1 cellular context compared by ENCODE assay signal in genomic region chr17:40548982-40549680, GRCh38.
TF ChIP-seq lines count a peak whose summit lies in the region.

No MANE protein-coding gene starts in this region.

TF ChIP-seq in HepG2, 621 proteins besides CTCF, POLR2A, EP300 and RAD21 (continued from another document):
- TF ChIP-seq, protein P1, sequence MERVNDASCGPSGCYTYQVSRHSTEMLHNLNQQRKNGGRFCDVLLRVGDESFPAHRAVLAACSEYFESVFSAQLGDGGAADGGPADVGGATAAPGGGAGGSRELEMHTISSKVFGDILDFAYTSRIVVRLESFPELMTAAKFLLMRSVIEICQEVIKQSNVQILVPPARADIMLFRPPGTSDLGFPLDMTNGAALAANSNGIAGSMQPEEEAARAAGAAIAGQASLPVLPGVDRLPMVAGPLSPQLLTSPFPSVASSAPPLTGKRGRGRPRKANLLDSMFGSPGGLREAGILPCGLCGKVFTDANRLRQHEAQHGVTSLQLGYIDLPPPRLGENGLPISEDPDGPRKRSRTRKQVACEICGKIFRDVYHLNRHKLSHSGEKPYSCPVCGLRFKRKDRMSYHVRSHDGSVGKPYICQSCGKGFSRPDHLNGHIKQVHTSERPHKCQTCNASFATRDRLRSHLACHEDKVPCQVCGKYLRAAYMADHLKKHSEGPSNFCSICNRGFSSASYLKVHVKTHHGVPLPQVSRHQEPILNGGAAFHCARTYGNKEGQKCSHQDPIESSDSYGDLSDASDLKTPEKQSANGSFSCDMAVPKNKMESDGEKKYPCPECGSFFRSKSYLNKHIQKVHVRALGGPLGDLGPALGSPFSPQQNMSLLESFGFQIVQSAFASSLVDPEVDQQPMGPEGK (CRISPR knock-in tag; IDR thresholded peaks at IDR 0.05): peak; percentile 93
- no peak for TF ChIP-seq ZNF615 (CRISPR knock-in tag; IDR thresholded peaks at IDR 0.05; ENCODE audit: borderline replicate concordance)
- peak; percentile 80 for TF ChIP-seq ZNF563 (CRISPR knock-in tag; IDR thresholded peaks at IDR 0.05)
- 0 out of 2 replicates have a peak, but pooled peaks have one; percentile 71 for TF ChIP-seq ZIK1 (CRISPR knock-in tag; IDR thresholded peaks at IDR 0.05; ENCODE audit: borderline replicate concordance, low read depth)
- TF ChIP-seq NR0B2 (CRISPR knock-in tag; IDR thresholded peaks at IDR 0.05): no peak
- TF ChIP-seq ZNF766 (CRISPR knock-in tag; IDR thresholded peaks at IDR 0.05; ENCODE audit: borderline replicate concordance): 0 out of 2 replicates have a peak, but pooled peaks have one; percentile 88
- no peak for TF ChIP-seq AKAP8 (CRISPR knock-in tag; IDR thresholded peaks at IDR 0.05)
- TF ChIP-seq GFI1 (CRISPR knock-in tag; IDR thresholded peaks at IDR 0.05; ENCODE audit: borderline replicate concordance): peak; percentile 83
- TF ChIP-seq ZSCAN22 (CRISPR knock-in tag; IDR thresholded peaks at IDR 0.05): no peak
- peak; percentile 96 for TF ChIP-seq BCL6 (CRISPR knock-in tag; IDR thresholded peaks at IDR 0.05)
- no peak for TF ChIP-seq HMGA1 (CRISPR knock-in tag; conservative IDR thresholded peaks at IDR 0.05)
- TF ChIP-seq ATRX (CRISPR knock-in tag; IDR thresholded peaks at IDR 0.05; ENCODE audit: borderline replicate concordance): no peak
- TF ChIP-seq ZNF30 (CRISPR knock-in tag; IDR thresholded peaks at IDR 0.05): no peak; the same call in 1 of the 2 replicates
- TF ChIP-seq DBP (CRISPR knock-in tag; IDR thresholded peaks at IDR 0.05; ENCODE audit: not compliant biosample characterization): no peak
- peak; percentile 74; the same call in 1 of the 2 replicates for TF ChIP-seq ATF1 (CRISPR knock-in tag; IDR thresholded peaks at IDR 0.05)
- TF ChIP-seq THAP11 (CRISPR knock-in tag; IDR thresholded peaks at IDR 0.05): peak; percentile 88
- TF ChIP-seq BRF2 (CRISPR knock-in tag; IDR thresholded peaks at IDR 0.05): peak; percentile 28; the same call in 1 of the 2 replicates
- peak; percentile 73 for TF ChIP-seq ASH2L (IDR thresholded peaks at IDR 0.05; ENCODE audit: insufficient read length, low read depth, low read length)
- TF ChIP-seq ZBTB8A (CRISPR knock-in tag; IDR thresholded peaks at IDR 0.05; ENCODE audit: borderline replicate concordance, low read depth): no peak
- TF ChIP-seq SNAPC4 (CRISPR knock-in tag; IDR thresholded peaks at IDR 0.05): 0 out of 2 replicates have a peak, but pooled peaks have one; percentile 36
- no peak for TF ChIP-seq ZNF777 (CRISPR knock-in tag; IDR thresholded peaks at IDR 0.05)
- peak; percentile 73 for TF ChIP-seq ZSCAN31 (CRISPR knock-in tag; IDR thresholded peaks at IDR 0.05; ENCODE audit: low read depth)
- peak; percentile 62; the same call in 1 of the 2 replicates for TF ChIP-seq TFDP1 (CRISPR knock-in tag; IDR thresholded peaks at IDR 0.05; ENCODE audit: borderline replicate concordance)
- peak; percentile 62; the same call in 1 of the 2 replicates for TF ChIP-seq NFKB2 (CRISPR knock-in tag; IDR thresholded peaks at IDR 0.05; ENCODE audit: borderline replicate concordance)
- TF ChIP-seq PHF5A (CRISPR knock-in tag; IDR thresholded peaks at IDR 0.05; ENCODE audit: low read depth, unreplicated experiment): peak; percentile 100
- TF ChIP-seq, protein P2, sequence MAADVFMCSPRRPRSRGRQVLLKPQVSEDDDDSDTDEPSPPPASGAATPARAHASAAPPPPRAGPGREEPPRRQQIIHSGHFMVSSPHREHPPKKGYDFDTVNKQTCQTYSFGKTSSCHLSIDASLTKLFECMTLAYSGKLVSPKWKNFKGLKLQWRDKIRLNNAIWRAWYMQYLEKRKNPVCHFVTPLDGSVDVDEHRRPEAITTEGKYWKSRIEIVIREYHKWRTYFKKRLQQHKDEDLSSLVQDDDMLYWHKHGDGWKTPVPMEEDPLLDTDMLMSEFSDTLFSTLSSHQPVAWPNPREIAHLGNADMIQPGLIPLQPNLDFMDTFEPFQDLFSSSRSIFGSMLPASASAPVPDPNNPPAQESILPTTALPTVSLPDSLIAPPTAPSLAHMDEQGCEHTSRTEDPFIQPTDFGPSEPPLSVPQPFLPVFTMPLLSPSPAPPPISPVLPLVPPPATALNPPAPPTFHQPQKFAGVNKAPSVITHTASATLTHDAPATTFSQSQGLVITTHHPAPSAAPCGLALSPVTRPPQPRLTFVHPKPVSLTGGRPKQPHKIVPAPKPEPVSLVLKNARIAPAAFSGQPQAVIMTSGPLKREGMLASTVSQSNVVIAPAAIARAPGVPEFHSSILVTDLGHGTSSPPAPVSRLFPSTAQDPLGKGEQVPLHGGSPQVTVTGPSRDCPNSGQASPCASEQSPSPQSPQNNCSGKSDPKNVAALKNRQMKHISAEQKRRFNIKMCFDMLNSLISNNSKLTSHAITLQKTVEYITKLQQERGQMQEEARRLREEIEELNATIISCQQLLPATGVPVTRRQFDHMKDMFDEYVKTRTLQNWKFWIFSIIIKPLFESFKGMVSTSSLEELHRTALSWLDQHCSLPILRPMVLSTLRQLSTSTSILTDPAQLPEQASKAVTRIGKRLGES (CRISPR knock-in tag; IDR thresholded peaks at IDR 0.05; ENCODE audit: borderline replicate concordance): peak; percentile 63; the same call in 1 of the 2 replicates
- TF ChIP-seq ZNF547 (CRISPR knock-in tag; IDR thresholded peaks at IDR 0.05): no peak; the same call in 1 of the 2 replicates
- TF ChIP-seq ZNF850 (CRISPR knock-in tag; conservative IDR thresholded peaks at IDR 0.05): no peak
- TF ChIP-seq ERF (CRISPR knock-in tag; IDR thresholded peaks at IDR 0.05): peak; percentile 97
- TF ChIP-seq SIN3A (IDR thresholded peaks at IDR 0.05; ENCODE audit: borderline replicate concordance, low read depth, low read length): peak; percentile 91; the same call in 1 of the 2 replicates
- no peak for TF ChIP-seq IKZF1 (IDR thresholded peaks at IDR 0.05)
- no peak for TF ChIP-seq ZNF24 (IDR thresholded peaks at IDR 0.05)
- no peak for TF ChIP-seq CCAR2 (optimal IDR thresholded peaks at IDR 0.05; ENCODE audit: low read depth, low read length)
- peak; percentile 79; the same call in 1 of the 2 replicates for TF ChIP-seq ZFP37 (CRISPR knock-in tag; IDR thresholded peaks at IDR 0.05; ENCODE audit: borderline replicate concordance)
- no peak; the same call in 1 of the 2 replicates for TF ChIP-seq ZNF460 (CRISPR knock-in tag; IDR thresholded peaks at IDR 0.05; ENCODE audit: borderline replicate concordance)
- TF ChIP-seq KMT2A (CRISPR knock-in tag; IDR thresholded peaks at IDR 0.05): peak; percentile 80
- TF ChIP-seq KLF6 (CRISPR knock-in tag; IDR thresholded peaks at IDR 0.05): peak; percentile 73; the same call in 1 of the 2 replicates
- peak; percentile 100 for TF ChIP-seq SALL1 (CRISPR knock-in tag; IDR thresholded peaks at IDR 0.05)
- peak; percentile 95; the same call in 1 of the 2 replicates for TF ChIP-seq FOXJ3 (CRISPR knock-in tag; IDR thresholded peaks at IDR 0.05; ENCODE audit: borderline replicate concordance)
- TF ChIP-seq KLF16 (CRISPR knock-in tag; IDR thresholded peaks at IDR 0.05): peak in 1 of 2 experiments; percentile 98; a peak in 2 of 4 replicates
- TF ChIP-seq ZMAT5 (CRISPR knock-in tag; IDR thresholded peaks at IDR 0.05; ENCODE audit: borderline replicate concordance, low read depth): no peak
- no peak for TF ChIP-seq HDAC6 (IDR thresholded peaks at IDR 0.05; ENCODE audit: low read depth, low read length)
- TF ChIP-seq ZSCAN20 (CRISPR knock-in tag; IDR thresholded peaks at IDR 0.05; ENCODE audit: borderline replicate concordance): no peak
- TF ChIP-seq CENPX (CRISPR knock-in tag; IDR thresholded peaks at IDR 0.05): no peak
- TF ChIP-seq NFE2L1 (CRISPR knock-in tag; IDR thresholded peaks at IDR 0.05; ENCODE audit: borderline replicate concordance): no peak
- TF ChIP-seq CC2D1A (CRISPR knock-in tag; IDR thresholded peaks at IDR 0.05): no peak
- TF ChIP-seq SMARCC2 (IDR thresholded peaks at IDR 0.05): no peak
- TF ChIP-seq, protein P3, sequence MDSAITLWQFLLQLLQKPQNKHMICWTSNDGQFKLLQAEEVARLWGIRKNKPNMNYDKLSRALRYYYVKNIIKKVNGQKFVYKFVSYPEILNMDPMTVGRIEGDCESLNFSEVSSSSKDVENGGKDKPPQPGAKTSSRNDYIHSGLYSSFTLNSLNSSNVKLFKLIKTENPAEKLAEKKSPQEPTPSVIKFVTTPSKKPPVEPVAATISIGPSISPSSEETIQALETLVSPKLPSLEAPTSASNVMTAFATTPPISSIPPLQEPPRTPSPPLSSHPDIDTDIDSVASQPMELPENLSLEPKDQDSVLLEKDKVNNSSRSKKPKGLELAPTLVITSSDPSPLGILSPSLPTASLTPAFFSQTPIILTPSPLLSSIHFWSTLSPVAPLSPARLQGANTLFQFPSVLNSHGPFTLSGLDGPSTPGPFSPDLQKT (CRISPR knock-in tag; IDR thresholded peaks at IDR 0.05; ENCODE audit: borderline replicate concordance): no peak
- TF ChIP-seq TARDBP (CRISPR knock-in tag; IDR thresholded peaks at IDR 0.05): peak; percentile 98
- TF ChIP-seq ELF4 (CRISPR knock-in tag; IDR thresholded peaks at IDR 0.05; ENCODE audit: borderline replicate concordance): peak; percentile 88
- no peak for TF ChIP-seq RFX1 (IDR thresholded peaks at IDR 0.05)
- TF ChIP-seq PRMT3 (CRISPR knock-in tag; IDR thresholded peaks at IDR 0.05; ENCODE audit: borderline replicate concordance, low read depth): peak; percentile 82; the same call in 1 of the 2 replicates
